8 cellular contexts compared by ENCODE assay signal in the genomic region with DNA sequence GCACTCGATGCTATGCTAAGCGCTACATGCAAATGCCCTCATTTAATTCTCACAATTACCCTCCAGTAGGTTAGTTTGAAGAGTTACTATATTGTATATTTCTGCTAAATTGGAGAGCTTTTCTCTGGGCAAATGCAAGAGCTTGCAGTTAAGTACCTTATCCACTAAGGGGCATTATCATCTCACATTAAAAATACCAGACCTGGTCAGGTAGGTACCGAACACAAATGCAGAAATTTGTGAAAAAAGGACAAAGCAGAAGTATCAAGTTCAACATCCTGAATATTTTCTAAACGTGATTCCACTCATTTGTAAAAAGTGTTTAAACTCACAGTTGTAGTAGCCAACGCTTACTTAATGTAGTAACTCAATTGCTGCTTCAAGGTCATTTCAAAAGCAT. TPM values are rescaled to one million over a fixed set of nuclear protein-coding genes. Genes with fewer than 3 reads are reported as not detected.
DNase-seq lines count a peak whose midpoint lies in the region; ATAC-seq and TF ChIP-seq lines count a peak whose summit lies in the region.

No MANE protein-coding gene starts in this region.

- no peak overlapping the region for H3K9ac ChIP-seq in neural cell (ENCODE audit: low read length)

- no peaks in the 10 kb centered on the region for H3K9me3 ChIP-seq in body of pancreas
- H3K9me3 ChIP-seq in neural cell (ENCODE audit: low read length): no peaks in the 10 kb centered on the region

- peaks cover 20% of the 10 kb centered on the region for H3K4me1 ChIP-seq in body of pancreas

- TF ChIP-seq POLR2A in body of pancreas (IDR thresholded peaks at IDR 0.05): no peak

- H3K36me3 ChIP-seq in body of pancreas (replicated peaks in 1 of 2; ENCODE audit: insufficient read depth in 1 of 2, low read depth in 2 of 2) (no peaks in the 10 kb centered on the region), neural cell (ENCODE audit: insufficient read depth, low read length) (no peaks in the 10 kb centered on the region)

- H3K27ac ChIP-seq in body of pancreas (no peak overlapping the region), neural cell (ENCODE audit: low read length) (no peak overlapping the region)

- H3F3A ChIP-seq in neural cell (ENCODE audit: insufficient read depth, low read length, poor library complexity, severe bottlenecking): no peaks in the 10 kb centered on the region

- H3K4me2 ChIP-seq in neural cell (ENCODE audit: low read length): no peak overlapping the region

- intact Hi-C loops in body of pancreas (cut with DNase I): loop anchor here (5.0 kb wide), 1 partner anchor 139 kb away; no protein-coding TSS in a partner anchor

- no peaks in the 10 kb centered on the region for H3K9me3 Mint-ChIP-seq in activated CD8-positive, alpha-beta memory T cell treated with anti-CD3 and anti-CD28 coated beads, Interleukin-2, amount 10 ng/mL, durations not matched to agents 7 days and 5 days (ENCODE audit: low read depth)

- no peak for TF ChIP-seq EP300 in neural cell (conservative IDR thresholded peaks at IDR 0.05; ENCODE audit: poor library complexity, severe bottlenecking)

- no peaks in the 10 kb centered on the region for H3K36me3 Mint-ChIP-seq in activated CD8-positive, alpha-beta memory T cell treated with anti-CD3 and anti-CD28 coated beads, Interleukin-2, amount 10 ng/mL, durations not matched to agents 7 days and 5 days

- H3K4me1 Mint-ChIP-seq in activated CD8-positive, alpha-beta memory T cell treated with anti-CD3 and anti-CD28 coated beads, Interleukin-2, amount 10 ng/mL, durations not matched to agents 7 days and 5 days: peaks cover 4% of the 10 kb centered on the region

- no peaks in the 10 kb centered on the region for H3K79me2 ChIP-seq in neural cell (replicated peaks; ENCODE audit: insufficient read depth, low read length)

- peak; percentile 95 for TF ChIP-seq RAD21 in neural cell (conservative IDR thresholded peaks at IDR 0.05)

- H3K27me3 ChIP-seq in body of pancreas: no peaks in the 10 kb centered on the region
- H3K27me3 ChIP-seq in neural cell (ENCODE audit: insufficient read depth, low read depth, low read length): no peaks in the 10 kb centered on the region

- peak; percentile 26 for DNase-seq in NCI-H146 treated with DMSO at 0.1 percent for 48 hours (lab: John Stamatoyannopoulos, UW; ENCODE audit: unreplicated experiment)
- DNase-seq in body of pancreas: no peak
- no peak for DNase-seq in activated CD8-positive, alpha-beta memory T cell treated with anti-CD3 and anti-CD28 coated beads, Interleukin-2, amount 10 ng/mL, durations not matched to agents 7 days and 5 days
- no peak for DNase-seq in hypothalamus (lab: John Stamatoyannopoulos, UW)

- no peaks in the 10 kb centered on the region for H4K20me1 ChIP-seq in neural cell (ENCODE audit: insufficient read depth)

- no peak overlapping the region for H2AFZ ChIP-seq in neural cell (ENCODE audit: low read depth, low read length)

- WGBS in body of pancreas, 2 donors: 22 to 34% methylated on average over 5 of the region's 5 CpGs

- no peak for ATAC-seq in body of pancreas
- ATAC-seq in HG03039 (IDR thresholded peaks at IDR 0.05; ENCODE audit: unreplicated experiment): no peak
- ATAC-seq in GM18873 (IDR thresholded peaks at IDR 0.05; ENCODE audit: low FRiP score, unreplicated experiment): no peak
- ATAC-seq in activated CD8-positive, alpha-beta memory T cell treated with anti-CD3 and anti-CD28 coated beads, Interleukin-2, amount 10 ng/mL, durations not matched to agents 7 days and 5 days: no peak

- TF ChIP-seq CTCF in GM12875 (IDR thresholded peaks at IDR 0.05; ENCODE audit: borderline replicate concordance, insufficient read depth, low read depth, low read length) (peak; percentile 39; the same call in 1 of the 2 replicates), body of pancreas (IDR thresholded peaks at IDR 0.05) (peak; percentile 9 to 64 (median 46)), neural cell (IDR thresholded peaks at IDR 0.05; ENCODE audit: poor library complexity, severe bottlenecking) (peak; percentile 91)

- CTCF ChIA-PET in activated CD8-positive, alpha-beta memory T cell treated with anti-CD3 and anti-CD28 coated beads, Interleukin-2, amount 10 ng/mL, durations not matched to agents 7 days and 5 days (lab: Charles Lee): interaction anchor here (1.2 to 2.3 kb wide), 2 partner anchors 143 to 674 kb away, joined by 3 to 10 read pairs; a partner anchor contains a TSS

- H3K9me2 ChIP-seq in neural cell (ENCODE audit: insufficient read depth, low read length): no peaks in the 10 kb centered on the region

- no peak overlapping the region for H3K27ac Mint-ChIP-seq in activated CD8-positive, alpha-beta memory T cell treated with anti-CD3 and anti-CD28 coated beads, Interleukin-2, amount 10 ng/mL, durations not matched to agents 7 days and 5 days

- H3K4me3 Mint-ChIP-seq in activated CD8-positive, alpha-beta memory T cell treated with anti-CD3 and anti-CD28 coated beads, Interleukin-2, amount 10 ng/mL, durations not matched to agents 7 days and 5 days: no peak overlapping the region

- peaks cover 4% of the 10 kb centered on the region for H3K27me3 Mint-ChIP-seq in activated CD8-positive, alpha-beta memory T cell treated with anti-CD3 and anti-CD28 coated beads, Interleukin-2, amount 10 ng/mL, durations not matched to agents 7 days and 5 days

- no peak overlapping the region for H3K4me3 ChIP-seq in GM12875 (ENCODE audit: low read depth, low read length)
- H3K4me3 ChIP-seq in body of pancreas: no peak overlapping the region
- no peak overlapping the region for H3K4me3 ChIP-seq in neural cell (ENCODE audit: low read length)

TF ChIP-seq in neural cell, 6 proteins besides CTCF, POLR2A, EP300 and RAD21:
- TF ChIP-seq POLR2AphosphoS5 (IDR thresholded peaks at IDR 0.05) (no peak), EZH2 (IDR thresholded peaks at IDR 0.05; ENCODE audit: borderline replicate concordance, insufficient read depth, low read length, poor library complexity, severe bottlenecking) (no peak), SMC3 (conservative IDR thresholded peaks at IDR 0.05; ENCODE audit: poor library complexity) (peak; percentile 98)

RNA-seq across cellular contexts. Expression of a gene that starts 52.2 kb away (rescaled TPM):
- total RNA-seq in body of pancreas: 1 to 10 TPM; 4.4 to 5.3 TPM
- 64.0 and 67.0 TPM in 2 replicates for polyA plus RNA-seq in neural cell
- 93.7 and 108 TPM in 2 replicates for polyA minus RNA-seq in neural cell
- total RNA-seq in activated CD8-positive, alpha-beta memory T cell treated with anti-CD3 and anti-CD28 coated beads, Interleukin-2, amount 10 ng/mL, durations not matched to agents 7 days and 5 days: 1 to 10 TPM in 1 of 2 experiments, under 1 TPM in 1; 0.77 to 1.7 TPM

Comparison
In these comparisons a context has a peak if more than half of its experiments do, and no peak if none do; other contexts are left out.
1. CTCF ChIP-seq: peak in every context shown above with its lines; median percentile 91 in neural cell; 46 in body of pancreas; 39 in GM12875.